13 cellular contexts compared by ENCODE assay signal in genomic region chr9:91740713-91741112, GRCh38.
DNase-seq lines count a peak whose midpoint lies in the region; ATAC-seq, FAIRE-seq and TF ChIP-seq lines count a peak whose summit lies in the region.
"Had no signal": no experiment of that assay in that cellular context is flagged by ENCODE, and none has a peak within 500 bp of the region (broad histone marks: within the 10 kb centered on the region; RNA-seq: fewer than 3 reads in every experiment).

No MANE protein-coding gene starts in this region.

- no peak for ATAC-seq in natural killer cell treated with Interleukin-12 subunit alpha and Interleukin-12 subunit beta and Interleukin-15 and Interleukin-18, amount 100 ng/mL, for 72 hours
- ATAC-seq in natural killer cell (no peak), left lung (peak; percentile 35), HG03565 (IDR thresholded peaks at IDR 0.05; ENCODE audit: unreplicated experiment) (no peak), HG03139 (IDR thresholded peaks at IDR 0.05; ENCODE audit: unreplicated experiment) (no peak)

- no peak for TF ChIP-seq CTCF in natural killer cell (IDR thresholded peaks at IDR 0.05)
- TF ChIP-seq CTCF in esophagus squamous epithelium (IDR thresholded peaks at IDR 0.05): peak in 4 of 6 experiments; percentile 21 to 31 (median 24)
- TF ChIP-seq CTCF in left lung (IDR thresholded peaks at IDR 0.05): no peak

- H3K4me1 ChIP-seq in esophagus squamous epithelium: peaks cover 0 to 16% (median 10%) of the 10 kb centered on the region in 3 donors
- no peaks in the 10 kb centered on the region for H3K4me1 ChIP-seq in left lung
- H3K4me1 ChIP-seq: ascending aorta had no signal

- peak; percentile 18 for DNase-seq in natural killer cell treated with Interleukin-12 subunit alpha and Interleukin-12 subunit beta and Interleukin-15 and Interleukin-18, amount 100 ng/mL, for 72 hours (ENCODE audit: low spot score)
- no peak for DNase-seq in natural killer cell
- no peak for DNase-seq in esophagus squamous epithelium (lab: John Stamatoyannopoulos, UW)
- peak in 1 of 2 donors; percentile 51 for DNase-seq in left lung
- no peak for DNase-seq in DMS114 treated with DMSO at 0.1 percent for 48 hours (lab: John Stamatoyannopoulos, UW; ENCODE audit: unreplicated experiment)
- DNase-seq in H54 (ENCODE audit: insufficient read length, low spot score): no peak
- DNase-seq: H9, Karpas-422, small intestine had no signal

- H3K4me3 Mint-ChIP-seq in natural killer cell treated with Interleukin-12 subunit alpha and Interleukin-12 subunit beta and Interleukin-15 and Interleukin-18, amount 100 ng/mL, for 72 hours: no peak overlapping the region
- no peak overlapping the region for H3K4me3 Mint-ChIP-seq in natural killer cell
- H3K4me3 Mint-ChIP-seq: H9, memory B cell had no signal

- intact Hi-C loops in natural killer cell (cut with micrococcal nuclease) (no loop called here), esophagus squamous epithelium (cut with DNase I) (no loop called here), left lung (cut with DNase I) (no loop called here)

- FAIRE-seq in H54 (lab: Jason Lieb, UNC): no peak
- FAIRE-seq: small intestine had no signal

- H3K9me3 ChIP-seq in esophagus squamous epithelium (no peaks in the 10 kb centered on the region), left lung (no peaks in the 10 kb centered on the region)
- H3K9me3 ChIP-seq: ascending aorta had no signal

- TF ChIP-seq POLR2A in esophagus squamous epithelium (IDR thresholded peaks at IDR 0.05) (no peak), H54 (IDR thresholded peaks at IDR 0.05; ENCODE audit: low read depth, low read length) (no peak)

- H3K27ac ChIP-seq in esophagus squamous epithelium: peak overlapping the region in 3 of 4 donors; percentile 9 to 39 (median 20)
- H3K27ac ChIP-seq in left lung: no peak overlapping the region
- H3K27ac ChIP-seq: ascending aorta had no signal

- H3K9me3 Mint-ChIP-seq in natural killer cell treated with Interleukin-12 subunit alpha and Interleukin-12 subunit beta and Interleukin-15 and Interleukin-18, amount 100 ng/mL, for 72 hours: no peaks in the 10 kb centered on the region
- no peaks in the 10 kb centered on the region for H3K9me3 Mint-ChIP-seq in natural killer cell
- H3K9me3 Mint-ChIP-seq: H9, memory B cell had no signal

- H3K4me3 ChIP-seq in esophagus squamous epithelium (no peak overlapping the region), left lung (no peak overlapping the region)
- H3K4me3 ChIP-seq: ascending aorta had no signal

- 33 to 35% methylated on average over 10 of the region's 10 CpGs for WGBS in esophagus squamous epithelium, 2 donors

- no peaks in the 10 kb centered on the region for H3K4me1 Mint-ChIP-seq in natural killer cell treated with Interleukin-12 subunit alpha and Interleukin-12 subunit beta and Interleukin-15 and Interleukin-18, amount 100 ng/mL, for 72 hours (ENCODE audit: low read depth in 2 of 2)
- no peaks in the 10 kb centered on the region for H3K4me1 Mint-ChIP-seq in natural killer cell
- H3K4me1 Mint-ChIP-seq: H9, memory B cell had no signal

- H3K27ac Mint-ChIP-seq in natural killer cell treated with Interleukin-12 subunit alpha and Interleukin-12 subunit beta and Interleukin-15 and Interleukin-18, amount 100 ng/mL, for 72 hours: no peak overlapping the region
- H3K27ac Mint-ChIP-seq in natural killer cell: no peak overlapping the region
- H3K27ac Mint-ChIP-seq: H9, memory B cell had no signal

- peaks cover 0 to 5% (median 0%) of the 10 kb centered on the region in 3 donors for H3K36me3 ChIP-seq in esophagus squamous epithelium
- no peaks in the 10 kb centered on the region for H3K36me3 ChIP-seq in left lung
- H3K36me3 ChIP-seq: ascending aorta had no signal

- H3K27me3 ChIP-seq in esophagus squamous epithelium: peaks cover 0 to 15% (median 0%) of the 10 kb centered on the region in 4 donors
- peaks cover 0 to 9% of the 10 kb centered on the region in 2 donors for H3K27me3 ChIP-seq in left lung
- H3K27me3 ChIP-seq: ascending aorta had no signal

- no peaks in the 10 kb centered on the region for H3K36me3 Mint-ChIP-seq in natural killer cell treated with Interleukin-12 subunit alpha and Interleukin-12 subunit beta and Interleukin-15 and Interleukin-18, amount 100 ng/mL, for 72 hours
- H3K36me3 Mint-ChIP-seq in natural killer cell: no peaks in the 10 kb centered on the region

- peaks cover 4 to 6% of the 10 kb centered on the region in 2 donors for H3K27me3 Mint-ChIP-seq in natural killer cell treated with Interleukin-12 subunit alpha and Interleukin-12 subunit beta and Interleukin-15 and Interleukin-18, amount 100 ng/mL, for 72 hours
- H3K27me3 Mint-ChIP-seq in natural killer cell (ENCODE audit: low read depth in 2 of 2): peaks cover 5 to 8% of the 10 kb centered on the region in 2 donors

Comparison
In these comparisons a context has a peak if more than half of its experiments do, and no peak if none do; other contexts are left out.
1. CTCF ChIP-seq: peak in esophagus squamous epithelium (4 of 6); none in natural killer cell (single experiment) and left lung (0 of 2).
2. H3K27ac ChIP-seq: peak in esophagus squamous epithelium (3 of 4); none in left lung (0 of 2).